ENCODE assay signal across 1 cellular context in genomic region chr12:2773199-2773875, GRCh38.
TF ChIP-seq lines count a peak whose summit lies in the region.

No MANE protein-coding gene starts in this region.

TF ChIP-seq in H1, 55 proteins besides CTCF, POLR2A, EP300 and RAD21:
- no peak for TF ChIP-seq SIX5 (IDR thresholded peaks at IDR 0.05; ENCODE audit: low read depth, low read length)
- no peak for TF ChIP-seq TBP (IDR thresholded peaks at IDR 0.05; ENCODE audit: low read depth, low read length)
